ENCODE assay signal across 23 cellular contexts in the genomic region with DNA sequence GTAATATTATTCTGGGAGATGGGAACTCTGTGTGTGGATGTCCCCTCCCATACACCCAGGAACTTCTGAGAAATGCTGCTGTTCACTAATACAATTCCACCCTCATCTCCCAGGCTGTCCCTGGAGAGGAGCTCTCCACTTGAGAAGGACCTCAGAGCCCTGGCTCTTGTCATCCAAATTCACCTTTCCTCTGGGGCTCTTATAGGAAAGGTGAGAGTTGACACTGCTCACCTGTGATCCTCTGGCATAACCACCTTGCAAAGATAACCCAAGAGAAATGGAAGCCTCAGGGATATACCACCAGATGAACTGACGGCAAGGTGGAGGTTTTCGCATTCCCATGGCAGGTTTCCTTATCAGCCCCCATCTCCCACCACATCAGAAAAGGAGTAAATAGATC. TPM values are rescaled to one million over a fixed set of nuclear protein-coding genes. Genes with fewer than 3 reads are reported as not detected.
DNase-seq lines count a peak whose midpoint lies in the region; ATAC-seq, FAIRE-seq and TF ChIP-seq lines count a peak whose summit lies in the region.
"Had no signal": no experiment of that assay in that cellular context is flagged by ENCODE, and none has a peak within 500 bp of the region (broad histone marks: within the 10 kb centered on the region; RNA-seq: fewer than 3 reads in every experiment).

No MANE protein-coding gene starts in this region.

- FAIRE-seq in HepG2 (lab: Jason Lieb, UNC), result no peak
- FAIRE-seq: GM12891 had no signal

- in situ Hi-C loops in HepG2 (cut with HindIII; ENCODE audit: extremely low pct_ligation_motif_present, low pct_unique_long_range_greater_than_20kb), result loop anchor here (5.0 to 10.0 kb wide), 2 partner anchors 216 to 354 kb away; no protein-coding TSS in a partner anchor

- CTCF ChIA-PET in HepG2 (lab: Yijun Ruan, JAX; ENCODE audit: low intra/inter-chr PET ratio, low total read pairs), result interaction anchor here (3.9 kb wide), 1 partner anchor 232 kb away, joined by 25 read pairs; no protein-coding TSS in a partner anchor

- H3K36me3 Mint-ChIP-seq in T-helper 1 cell treated with Interleukin-12 subunit alpha and Interleukin-12 subunit beta and Interleukin-4 antibody, amounts not matched to agents 30 μg/mL and 1 μg/mL, for 36 hours (ENCODE audit: low read depth), result no peaks in the 10 kb centered on the region

- TF ChIP-seq CTCF in HepG2 (CRISPR knock-in tag; IDR thresholded peaks at IDR 0.05), result no peak
- TF ChIP-seq CTCF in right lobe of liver (IDR thresholded peaks at IDR 0.05), result no peak
- no peak for TF ChIP-seq CTCF in upper lobe of right lung (IDR thresholded peaks at IDR 0.05)

- peak overlapping the region; percentile 34; the same call in 1 of the 2 replicates for H3K4me2 ChIP-seq in HepG2 (ENCODE audit: low read depth, low read length)

- no peaks in the 10 kb centered on the region for H3K9me3 Mint-ChIP-seq in T-helper 1 cell treated with Interleukin-12 subunit alpha and Interleukin-12 subunit beta and Interleukin-4 antibody, amounts not matched to agents 30 μg/mL and 1 μg/mL, for 36 hours

- no peak overlapping the region for H2AFZ ChIP-seq in HepG2 (ENCODE audit: low read length)

- no peaks in the 10 kb centered on the region for H3K79me2 ChIP-seq in HepG2 (ENCODE audit: insufficient read depth, low read length)

- H3K27ac ChIP-seq in HepG2 (ENCODE audit: extremely low read length, insufficient read depth, low read length) (no peak overlapping the region), right lobe of liver (no peak overlapping the region), upper lobe of right lung (peak overlapping the region; percentile 3)
- H3K27ac ChIP-seq: 22Rv1, ovary, WERI-Rb-1 had no signal

- BruUV-seq in HepG2 (replicated peaks; lab: Mats Ljungman, UMichigan), result no TSS peak

- WGBS in HepG2 (ENCODE audit: low lambda C conversion rate), result 88% methylated on average over 2 of the region's 2 CpGs
- 100% methylated on average over 2 of the region's 2 CpGs for WGBS in right lobe of liver (ENCODE audit: insufficient coverage, low coverage, low lambda C conversion rate, missing lambda C conversion rate)

- POLR2A ChIA-PET in HepG2 (lab: Yijun Ruan, JAX), result no interaction called here

- H3K9me3 ChIP-seq in HepG2 (ENCODE audit: low read length) (no peaks in the 10 kb centered on the region), right lobe of liver (no peaks in the 10 kb centered on the region), upper lobe of right lung (no peaks in the 10 kb centered on the region)
- H3K9me3 ChIP-seq: body of pancreas, ovary had no signal

- H3K27me3 Mint-ChIP-seq in T-helper 1 cell treated with Interleukin-12 subunit alpha and Interleukin-12 subunit beta and Interleukin-4 antibody, amounts not matched to agents 30 μg/mL and 1 μg/mL, for 36 hours (ENCODE audit: low read depth), result no peaks in the 10 kb centered on the region

- peak overlapping the region; percentile 57 for H3K27ac Mint-ChIP-seq in T-helper 1 cell treated with Interleukin-12 subunit alpha and Interleukin-12 subunit beta and Interleukin-4 antibody, amounts not matched to agents 30 μg/mL and 1 μg/mL, for 36 hours

- H3K9ac ChIP-seq in HepG2 (ENCODE audit: insufficient read depth, low read depth, low read length), result no peak overlapping the region

- DNase-seq in T-helper 1 cell (no peak), HepG2 (ENCODE audit: low spot score) (no peak), right lobe of liver (no peak), left lobe of liver (ENCODE audit: low spot score) (peak; percentile 28), upper lobe of right lung (no peak)
- DNase-seq: activated gamma-delta T cell treated with Interleukin-2 at 50 U/mL for 16 hours, C1 segment of cervical spinal cord, cortex of kidney, foreskin melanocyte, Kasumi-1, NCI-H2171, NCI-H526 treated with DMSO at 0.1 percent for 48 hours, ovary, SHP77, WERI-Rb-1 had no signal

- H3K36me3 ChIP-seq in HepG2 (replicated peaks in 1 of 2; ENCODE audit: control insufficient read depth in 1 of 2, insufficient read depth in 2 of 2, low read length in 2 of 2) (no peaks in the 10 kb centered on the region), right lobe of liver (no peaks in the 10 kb centered on the region), upper lobe of right lung (no peaks in the 10 kb centered on the region)
- H3K36me3 ChIP-seq: ovary, WERI-Rb-1 had no signal

- TF ChIP-seq POLR2A in HepG2 (IDR thresholded peaks at IDR 0.05; ENCODE audit: insufficient read depth in 1 of 2, low read depth in 2 of 2, low read length in 2 of 2), result no peak
- TF ChIP-seq POLR2A in right lobe of liver (IDR thresholded peaks at IDR 0.05), result no peak

- TF ChIP-seq RAD21 in HepG2 (CRISPR knock-in tag; IDR thresholded peaks at IDR 0.05), result no peak

- H3K4me3 Mint-ChIP-seq in T-helper 1 cell treated with Interleukin-12 subunit alpha and Interleukin-12 subunit beta and Interleukin-4 antibody, amounts not matched to agents 30 μg/mL and 1 μg/mL, for 36 hours, result no peak overlapping the region

- H3K4me1 Mint-ChIP-seq in T-helper 1 cell treated with Interleukin-12 subunit alpha and Interleukin-12 subunit beta and Interleukin-4 antibody, amounts not matched to agents 30 μg/mL and 1 μg/mL, for 36 hours (ENCODE audit: low read depth), result peaks cover 40% of the 10 kb centered on the region

- peaks cover 58% of the 10 kb centered on the region for H3K4me1 ChIP-seq in HepG2 (ENCODE audit: insufficient read depth, low read length)
- peaks cover 0 to 7% (median 0%) of the 10 kb centered on the region in 4 donors for H3K4me1 ChIP-seq in right lobe of liver
- peaks cover 5% of the 10 kb centered on the region for H3K4me1 ChIP-seq in upper lobe of right lung

- no peak for TF ChIP-seq EP300 in HepG2 (IDR thresholded peaks at IDR 0.05; ENCODE audit: low read depth in 2 of 2, low read length in 2 of 2)
- TF ChIP-seq EP300 in HepG2 (CRISPR knock-in tag; IDR thresholded peaks at IDR 0.05; ENCODE audit: borderline replicate concordance), result no peak

- H3K27me3 ChIP-seq in HepG2 (ENCODE audit: control insufficient read depth in 1 of 2, insufficient read depth in 2 of 2, low read length in 2 of 2), result peaks cover 0 to 22% of the 10 kb centered on the region in 2 experiments; a peak in 3 of 5 replicates
- H3K27me3 ChIP-seq in right lobe of liver, result no peaks in the 10 kb centered on the region
- no peaks in the 10 kb centered on the region for H3K27me3 ChIP-seq in upper lobe of right lung
- H3K27me3 ChIP-seq: body of pancreas, ovary had no signal

- ATAC-seq in HepG2, result no peak
- ATAC-seq in right lobe of liver, result no peak
- ATAC-seq in left lobe of liver, result no peak
- no peak for ATAC-seq in upper lobe of right lung
- no peak for ATAC-seq in GM18870 (IDR thresholded peaks at IDR 0.05; ENCODE audit: unreplicated experiment)
- ATAC-seq in HG03135 (IDR thresholded peaks at IDR 0.05; ENCODE audit: unreplicated experiment), result no peak

- no peak overlapping the region for H3K4me3 ChIP-seq in HepG2 (replicated peaks in 1 of 3; ENCODE audit: insufficient read depth in 1 of 3, low read depth in 2 of 3, low read length in 3 of 3)
- H3K4me3 ChIP-seq in right lobe of liver, result no peak overlapping the region
- H3K4me3 ChIP-seq in upper lobe of right lung, result no peak overlapping the region
- H3K4me3 ChIP-seq: body of pancreas, ovary had no signal

- intact Hi-C loops in HepG2 (cut with micrococcal nuclease; ENCODE audit: unreplicated experiment), result no loop called here
- intact Hi-C loops in right lobe of liver (cut with DNase I), result loop anchor here in 1 of 2 donors (10.0 kb wide), 1 partner anchor 54 kb away; a partner anchor contains a TSS
- intact Hi-C loops in upper lobe of right lung (cut with DNase I), result loop anchor here (10.0 kb wide), 2 partner anchors 54 to 214 kb away; a partner anchor contains a TSS

- H4K20me1 ChIP-seq in HepG2 (ENCODE audit: insufficient read depth, low read length), result no peaks in the 10 kb centered on the region

TF ChIP-seq in HepG2, 621 proteins besides CTCF, POLR2A, EP300 and RAD21 (continues in another document):
- TF ChIP-seq TP53 (CRISPR knock-in tag; conservative IDR thresholded peaks at IDR 0.05) (no peak), IRX3 (CRISPR knock-in tag; IDR thresholded peaks at IDR 0.05; ENCODE audit: borderline replicate concordance, low read depth) (no peak), ISL2 (CRISPR knock-in tag; IDR thresholded peaks at IDR 0.05) (no peak), ZNF484 (CRISPR knock-in tag; IDR thresholded peaks at IDR 0.05; ENCODE audit: borderline replicate concordance, low read depth) (no peak), ZNF772 (CRISPR knock-in tag; IDR thresholded peaks at IDR 0.05) (no peak; the same call in 1 of the 2 replicates), TGIF2 (CRISPR knock-in tag; IDR thresholded peaks at IDR 0.05) (no peak), ATF1 (CRISPR knock-in tag; IDR thresholded peaks at IDR 0.05) (no peak)
- TF ChIP-seq, protein P1, sequence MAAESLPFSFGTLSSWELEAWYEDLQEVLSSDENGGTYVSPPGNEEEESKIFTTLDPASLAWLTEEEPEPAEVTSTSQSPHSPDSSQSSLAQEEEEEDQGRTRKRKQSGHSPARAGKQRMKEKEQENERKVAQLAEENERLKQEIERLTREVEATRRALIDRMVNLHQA (CRISPR knock-in tag; IDR thresholded peaks at IDR 0.05), result no peak

RNA-seq across cellular contexts. Expression of a gene that starts 52.0 kb away (rescaled TPM):
- total RNA-seq in HepG2 (2016; rRNA removed; fragmentation: Illumina TruSeq; extraction: Trizol) (not detected in 2 replicates), right lobe of liver (1 to 10 TPM; 1.2 to 3.1 (median 2.3) TPM), left lobe of liver (2.5 TPM), upper lobe of right lung (0.58 TPM)
- not detected in 2 replicates for total RNA-seq in HepG2 (2016; cell fraction: cytosol; rRNA removed; fragmentation: Illumina TruSeq; extraction: Trizol; ENCODE audit: low read depth)
- not detected in 2 replicates for total RNA-seq in HepG2 (2016; cell fraction: insoluble cytoplasmic fraction; rRNA removed; fragmentation: Illumina TruSeq; extraction: Trizol)
- not detected in 2 replicates for total RNA-seq in HepG2 (2016; cell fraction: membrane; rRNA removed; fragmentation: Illumina TruSeq; extraction: Trizol)
- not detected in 2 replicates for total RNA-seq in HepG2 (2016; cell fraction: nucleus; rRNA removed; fragmentation: Illumina TruSeq; extraction: Trizol)
- polyA plus RNA-seq in HepG2 (2011; rRNA removed), result 0.03 TPM in 1 of 2 replicates, not detected in the other
- polyA plus RNA-seq in HepG2 (2011; cell fraction: cytosol; rRNA removed), result 0.03 TPM in 1 of 2 replicates, not detected in the other
- polyA plus RNA-seq in HepG2 (2011; cell fraction: nucleus; rRNA removed), result not detected in 2 replicates
- polyA plus RNA-seq in HepG2 (2012), result 0.19 TPM in 1 of 2 replicates, not detected in the other
- polyA plus RNA-seq in HepG2 (2016; cell fraction: cytosol; fragmentation: Illumina TruSeq; extraction: Trizol; ENCODE audit: low read depth), result not detected in 2 replicates
- not detected in 2 replicates for polyA plus RNA-seq in HepG2 (2016; cell fraction: insoluble cytoplasmic fraction; fragmentation: Illumina TruSeq; extraction: Trizol; ENCODE audit: low read depth)
- not detected in 2 replicates for polyA plus RNA-seq in HepG2 (2016; cell fraction: membrane; fragmentation: Illumina TruSeq; extraction: Trizol; ENCODE audit: low read depth)
- polyA plus RNA-seq in HepG2 (2016; cell fraction: nucleus; fragmentation: Illumina TruSeq; extraction: Trizol; ENCODE audit: insufficient read depth, low read depth), result not detected in 2 replicates
- 0.09 and 0.10 TPM in 2 replicates for polyA minus RNA-seq in HepG2 (2011; rRNA and poly(A)+ RNA removed; ENCODE audit: low replicate concordance)
- not detected in 2 replicates for polyA minus RNA-seq in HepG2 (2011; cell fraction: cytosol; rRNA and poly(A)+ RNA removed)
- polyA minus RNA-seq in HepG2 (2011; cell fraction: nucleus; rRNA and poly(A)+ RNA removed), result not detected in 2 replicates
- total RNA-seq: HT1080; T-helper 1 cell treated with Interleukin-12 subunit alpha and Interleukin-12 subunit beta and Interleukin-4 antibody, amounts not matched to agents 30 ng/mL and 1 ng/mL, for 36 hours had no signal
